8 cellular contexts compared by ENCODE assay signal in genomic region chr16:50369133-50369804, GRCh38. TPM values are rescaled to one million over a fixed set of nuclear protein-coding genes. Genes with fewer than 3 reads are reported as not detected.
DNase-seq lines count a peak whose midpoint lies in the region; ATAC-seq, FAIRE-seq and TF ChIP-seq lines count a peak whose summit lies in the region.

No MANE protein-coding gene starts in this region.

- H2BK15ac ChIP-seq in mesenchymal stem cell (ENCODE audit: low read depth, poor library complexity, severe bottlenecking): no peak overlapping the region

- peaks cover 3 to 26% of the 10 kb centered on the region in 2 experiments for H3K36me3 ChIP-seq in mesenchymal stem cell (ENCODE audit: control insufficient read depth in 1 of 2, insufficient read depth in 2 of 2, low read depth in 1 of 2, low read length in 2 of 2)

- H3K27ac ChIP-seq in A549 (peak overlapping the region; percentile 95 to 99; a peak in 4 of 6 replicates), mesenchymal stem cell (ENCODE audit: low read length, poor library complexity, severe bottlenecking) (no peak overlapping the region)

- no peak overlapping the region for H3K18ac ChIP-seq in mesenchymal stem cell (ENCODE audit: low read depth in 1 of 2, low read length in 2 of 2)

- no peak overlapping the region for H2BK12ac ChIP-seq in mesenchymal stem cell (ENCODE audit: low read length in 2 of 2)

- FAIRE-seq in A549 (lab: Jason Lieb, UNC): no peak

- no peaks in the 10 kb centered on the region for H3K9me3 Mint-ChIP-seq in activated naive CD8-positive, alpha-beta T cell treated with anti-CD3 and anti-CD28 coated beads for 36 hours

- no peak overlapping the region for H2AK5ac ChIP-seq in mesenchymal stem cell (ENCODE audit: low read length, severe bottlenecking)

- no peaks in the 10 kb centered on the region for H3K27me3 Mint-ChIP-seq in activated naive CD8-positive, alpha-beta T cell treated with anti-CD3 and anti-CD28 coated beads for 36 hours

- peak overlapping the region; percentile 80 for H3K4me3 Mint-ChIP-seq in activated naive CD8-positive, alpha-beta T cell treated with anti-CD3 and anti-CD28 coated beads for 36 hours

- CTCF ChIA-PET in A549 (lab: Yijun Ruan, JAX): interaction anchor here (0.6 to 10.4 kb wide), 12 partner anchors 8 to 344 kb away, joined by 3 to 132 read pairs (median 4); partner anchors contain the start of gene CNEP1R1

- H2AFZ ChIP-seq in mesenchymal stem cell (ENCODE audit: low read depth, low read length): no peak overlapping the region

- H2BK120ac ChIP-seq in mesenchymal stem cell (ENCODE audit: low read depth, low read length): no peak overlapping the region

- peaks cover 0 to 5% of the 10 kb centered on the region in 2 experiments for H3K27me3 ChIP-seq in mesenchymal stem cell (ENCODE audit: control insufficient read depth in 1 of 2, insufficient read depth in 1 of 2, low read length in 2 of 2)

- no peak overlapping the region for H2BK5ac ChIP-seq in mesenchymal stem cell (ENCODE audit: low read depth, low read length, poor library complexity, severe bottlenecking)

- H3K4me2 ChIP-seq in A549 (peak overlapping the region; percentile 49; the same call in 2 of the 3 replicates), mesenchymal stem cell (ENCODE audit: low read length, poor library complexity, severe bottlenecking) (peak overlapping the region; percentile 5)

- no peak overlapping the region for H4K91ac ChIP-seq in mesenchymal stem cell (ENCODE audit: low read length)

- no peak overlapping the region for H4K8ac ChIP-seq in mesenchymal stem cell (ENCODE audit: low read length)

- H3K36me3 Mint-ChIP-seq in activated naive CD8-positive, alpha-beta T cell treated with anti-CD3 and anti-CD28 coated beads for 36 hours: peaks cover 15% of the 10 kb centered on the region

- WGBS in A549 (ENCODE audit: missing lambda C conversion rate): 27% methylated on average over 7 of the region's 7 CpGs
- 7% methylated on average over 6 of the region's 7 CpGs for WGBS in mesenchymal stem cell

- peak overlapping the region; percentile 81 for H3K9ac ChIP-seq in mesenchymal stem cell (ENCODE audit: low read length)

- H3K4ac ChIP-seq in mesenchymal stem cell (ENCODE audit: low read depth in 1 of 2, low read length in 2 of 2): no peak overlapping the region

- H3K4me1 ChIP-seq in A549 (peaks cover 15% of the 10 kb centered on the region), mesenchymal stem cell (ENCODE audit: control insufficient read depth, insufficient read depth, low read depth, low read length) (peaks cover 8% of the 10 kb centered on the region)

- no peak for DNase-seq in A549 (ENCODE audit: low read depth in 1 of 2, low spot score in 1 of 2)
- no peak for DNase-seq in HFF-Myc (ENCODE audit: extremely low read depth, low read depth)
- DNase-seq in activated naive CD8-positive, alpha-beta T cell treated with anti-CD3 and anti-CD28 coated beads for 36 hours: no peak
- no peak for DNase-seq in mesenchymal stem cell
- no peak for DNase-seq in NCI-H82 treated with DMSO at 0.1 percent for 48 hours (lab: John Stamatoyannopoulos, UW; ENCODE audit: unreplicated experiment)

- no peaks in the 10 kb centered on the region for H3K9me3 ChIP-seq in A549
- H3K9me3 ChIP-seq in mesenchymal stem cell (ENCODE audit: control insufficient read depth, low read length): no peaks in the 10 kb centered on the region

- no peak for TF ChIP-seq EP300 in A549 (IDR thresholded peaks at IDR 0.05)

- TF ChIP-seq RAD21 in A549 (conservative IDR thresholded peaks at IDR 0.05 in 1 of 2, IDR thresholded peaks at IDR 0.05 in 1 of 2): no peak

- no peak for TF ChIP-seq CTCF in A549 (IDR thresholded peaks at IDR 0.05)
- no peak for TF ChIP-seq CTCF in HFF-Myc (IDR thresholded peaks at IDR 0.05; ENCODE audit: low read depth, low read length, missing control alignments)

- H3K14ac ChIP-seq in mesenchymal stem cell (ENCODE audit: low read length in 2 of 2): no peak overlapping the region

- peak overlapping the region; percentile 84 for H3K27ac Mint-ChIP-seq in activated naive CD8-positive, alpha-beta T cell treated with anti-CD3 and anti-CD28 coated beads for 36 hours

- peaks cover 17% of the 10 kb centered on the region for H3K79me1 ChIP-seq in mesenchymal stem cell (replicated peaks; ENCODE audit: low read length, poor library complexity, severe bottlenecking)

- ATAC-seq in A549: peak; percentile 7 to 14; a peak in 3 of 6 replicates
- no peak for ATAC-seq in HG03196 (IDR thresholded peaks at IDR 0.05; ENCODE audit: unreplicated experiment)
- ATAC-seq in GM21737 (IDR thresholded peaks at IDR 0.05; ENCODE audit: unreplicated experiment): no peak
- ATAC-seq in HG02623 (IDR thresholded peaks at IDR 0.05; ENCODE audit: unreplicated experiment): no peak

- H3K4me3 ChIP-seq in A549 (peak overlapping the region; percentile 100), HFF-Myc (replicated peaks; ENCODE audit: low read depth, low read length) (peak overlapping the region; percentile 26), mesenchymal stem cell (ENCODE audit: insufficient read depth in 1 of 2, low read depth in 1 of 2, low read length in 2 of 2) (peak overlapping the region in 1 of 2 experiments; percentile 79)

- H3K4me1 Mint-ChIP-seq in activated naive CD8-positive, alpha-beta T cell treated with anti-CD3 and anti-CD28 coated beads for 36 hours: peaks cover 41% of the 10 kb centered on the region

- no peak for TF ChIP-seq POLR2A in A549 (IDR thresholded peaks at IDR 0.05; ENCODE audit: low read length)

- no peak overlapping the region for H3K23ac ChIP-seq in mesenchymal stem cell (ENCODE audit: low read length in 2 of 2)

- POLR2A ChIA-PET in A549 (lab: Yijun Ruan, JAX): interaction anchor here (0.6 kb wide), 3 partner anchors 14 to 134 kb away, joined by 3 to 4 read pairs (median 4); no protein-coding TSS in a partner anchor

TF ChIP-seq in A549, 52 proteins besides CTCF, POLR2A, EP300 and RAD21:
- TF ChIP-seq CEBPB (IDR thresholded peaks at IDR 0.05): no peak
- no peak for TF ChIP-seq CBX2 (IDR thresholded peaks at IDR 0.05; ENCODE audit: borderline replicate concordance, low read depth)
- TF ChIP-seq, protein P1, sequence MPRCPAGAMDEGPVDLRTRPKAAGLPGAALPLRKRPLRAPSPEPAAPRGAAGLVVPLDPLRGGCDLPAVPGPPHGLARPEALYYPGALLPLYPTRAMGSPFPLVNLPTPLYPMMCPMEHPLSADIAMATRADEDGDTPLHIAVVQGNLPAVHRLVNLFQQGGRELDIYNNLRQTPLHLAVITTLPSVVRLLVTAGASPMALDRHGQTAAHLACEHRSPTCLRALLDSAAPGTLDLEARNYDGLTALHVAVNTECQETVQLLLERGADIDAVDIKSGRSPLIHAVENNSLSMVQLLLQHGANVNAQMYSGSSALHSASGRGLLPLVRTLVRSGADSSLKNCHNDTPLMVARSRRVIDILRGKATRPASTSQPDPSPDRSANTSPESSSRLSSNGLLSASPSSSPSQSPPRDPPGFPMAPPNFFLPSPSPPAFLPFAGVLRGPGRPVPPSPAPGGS (IDR thresholded peaks at IDR 0.05): no peak
- no peak for TF ChIP-seq FOSB (CRISPR knock-in tag; IDR thresholded peaks at IDR 0.05)
TF ChIP-seq in A549: peak in this region for 0.

RNA-seq across cellular contexts. Expression of gene BRD7, which starts 0.5 kb away (rescaled TPM):
- polyA plus RNA-seq in A549 (2011; rRNA removed) (94.5 and 102 TPM in 2 replicates), A549 (2017; fragmentation: RNase III; extraction: RNeasy Plus Mini Kit Qiagen cat#74134 plus additional on column Dnase treatment) (59.9 to 60.4 TPM (median 60.2 TPM) in 3 replicates)
- 26.2 and 30.8 TPM in 2 replicates for polyA plus RNA-seq in A549 (2012; cell fraction: cytosol; rRNA removed)
- polyA plus RNA-seq in A549 (2012; cell fraction: nucleus; rRNA removed): 28.5 and 30.8 TPM in 2 replicates
- polyA minus RNA-seq in A549 (2011; rRNA and poly(A)+ RNA removed): 42.0 and 42.7 TPM in 2 replicates
- 10 to 100 TPM; 93.6 to 98.5 TPM for total RNA-seq in activated naive CD8-positive, alpha-beta T cell treated with anti-CD3 and anti-CD28 coated beads for 36 hours
- polyA plus RNA-seq in mesenchymal stem cell (2013, experiment 1 of 2): 60.1 TPM
- 63.9 TPM for polyA plus RNA-seq in mesenchymal stem cell (2013, experiment 2 of 2)

Comparison
In these comparisons a context has a peak if more than half of its experiments do, and no peak if none do; other contexts are left out.
1. ATAC-seq: peak in A549 (2 of 2); none in HG03196 (single experiment), GM21737 (single experiment) and HG02623 (single experiment).